In genomic region chr11:134170177-134170908, GRCh38 we compare ENCODE assay signal across 22 cellular contexts. TPM values are rescaled to one million over a fixed set of nuclear protein-coding genes. Genes with fewer than 3 reads are reported as not detected.
DNase-seq lines count a peak whose midpoint lies in the region; ATAC-seq and TF ChIP-seq lines count a peak whose summit lies in the region.
"Had no signal": no experiment of that assay in that cellular context is flagged by ENCODE, and none has a peak within 500 bp of the region (broad histone marks: within the 10 kb centered on the region; RNA-seq: fewer than 3 reads in every experiment).

No MANE protein-coding gene starts in this region.

- H3K9ac ChIP-seq in mesenchymal stem cell (ENCODE audit: low read length) (no peak overlapping the region), mesendoderm (ENCODE audit: low read length) (no peak overlapping the region)

- H3K79me1 ChIP-seq in mesenchymal stem cell (replicated peaks; ENCODE audit: low read length, poor library complexity, severe bottlenecking) (peaks cover 6% of the 10 kb centered on the region), mesendoderm (ENCODE audit: low read length) (no peaks in the 10 kb centered on the region)

- H2BK120ac ChIP-seq in mesenchymal stem cell (ENCODE audit: low read depth, low read length) (no peak overlapping the region), mesendoderm (ENCODE audit: low read depth, low read length) (no peak overlapping the region)

- no peak overlapping the region for H4K5ac ChIP-seq in mesendoderm (ENCODE audit: low read length)

- H3K4me3 ChIP-seq in LNCaP clone FGC (ENCODE audit: low read depth, low read length) (no peak overlapping the region), mesenchymal stem cell (ENCODE audit: insufficient read depth in 1 of 2, low read depth in 1 of 2, low read length in 2 of 2) (no peak overlapping the region), mesendoderm (ENCODE audit: low read length) (no peak overlapping the region)
- H3K4me3 ChIP-seq: GM12878, K562, PC-9, SJCRH30 had no signal

- no peak overlapping the region for H3K27ac ChIP-seq in mesenchymal stem cell (ENCODE audit: low read length, poor library complexity, severe bottlenecking)
- H3K27ac ChIP-seq in mesendoderm (ENCODE audit: low read depth, low read length), result no peak overlapping the region
- H3K27ac ChIP-seq: PC-9, SJCRH30 had no signal

- H3K36me3 Mint-ChIP-seq in endothelial cell (ENCODE audit: low read depth, unreplicated experiment), result peaks cover 86% of the 10 kb centered on the region
- peaks cover 83% of the 10 kb centered on the region for H3K36me3 Mint-ChIP-seq in activated T-helper 2 cell treated with anti-CD3 and anti-CD28 coated beads, Interferon-gamma antibody, Interleukin-2, Interleukin-4, amounts not matched to agents 10 μg/mL and 5 μg/mL and 100 μg/mL, durations not matched to agents 14 hours and 24 hours and 36 hours (ENCODE audit: low read depth)

- in situ Hi-C loops in Caki2 (cut with HindIII; ENCODE audit: low pct_unique_long_range_greater_than_20kb, low sequenced_read_pairs), result no loop called here

- peaks cover 23% of the 10 kb centered on the region for H3K9me3 Mint-ChIP-seq in endothelial cell (ENCODE audit: unreplicated experiment)
- no peaks in the 10 kb centered on the region for H3K9me3 Mint-ChIP-seq in activated T-helper 2 cell treated with anti-CD3 and anti-CD28 coated beads, Interferon-gamma antibody, Interleukin-2, Interleukin-4, amounts not matched to agents 10 μg/mL and 5 μg/mL and 100 μg/mL, durations not matched to agents 14 hours and 24 hours and 36 hours

- peaks cover 1% of the 10 kb centered on the region for H3K4me1 Mint-ChIP-seq in endothelial cell (ENCODE audit: unreplicated experiment)
- H3K4me1 Mint-ChIP-seq in activated T-helper 2 cell treated with anti-CD3 and anti-CD28 coated beads, Interferon-gamma antibody, Interleukin-2, Interleukin-4, amounts not matched to agents 10 μg/mL and 5 μg/mL and 100 μg/mL, durations not matched to agents 14 hours and 24 hours and 36 hours (ENCODE audit: low read depth), result no peaks in the 10 kb centered on the region

- H3K18ac ChIP-seq in mesenchymal stem cell (ENCODE audit: low read depth in 1 of 2, low read length in 2 of 2) (no peak overlapping the region), mesendoderm (ENCODE audit: low read length) (no peak overlapping the region)

- H4K8ac ChIP-seq in mesenchymal stem cell (ENCODE audit: low read length), result no peak overlapping the region
- H4K8ac ChIP-seq in mesendoderm (ENCODE audit: low read depth, low read length), result no peak overlapping the region

- H3K4me1 ChIP-seq in mesenchymal stem cell (ENCODE audit: control insufficient read depth, insufficient read depth, low read depth, low read length) (no peaks in the 10 kb centered on the region), mesendoderm (ENCODE audit: control insufficient read depth, low read depth, low read length) (no peaks in the 10 kb centered on the region)
- H3K4me1 ChIP-seq: SJCRH30 had no signal

- H3K4ac ChIP-seq in mesenchymal stem cell (ENCODE audit: low read depth in 1 of 2, low read length in 2 of 2) (no peak overlapping the region), mesendoderm (ENCODE audit: low read depth, low read length) (no peak overlapping the region)

- H2AK5ac ChIP-seq in mesenchymal stem cell (ENCODE audit: low read length, severe bottlenecking) (no peak overlapping the region), mesendoderm (ENCODE audit: low read length) (no peak overlapping the region)

- H2BK5ac ChIP-seq in mesenchymal stem cell (ENCODE audit: low read depth, low read length, poor library complexity, severe bottlenecking), result no peak overlapping the region
- no peak overlapping the region for H2BK5ac ChIP-seq in mesendoderm (ENCODE audit: low read length)

- no peak overlapping the region for H2BK12ac ChIP-seq in mesenchymal stem cell (ENCODE audit: low read length in 2 of 2)

- H3K27me3 ChIP-seq in mesenchymal stem cell (ENCODE audit: control insufficient read depth in 1 of 2, insufficient read depth in 1 of 2, low read length in 2 of 2), result no peaks in the 10 kb centered on the region
- peaks cover 1% of the 10 kb centered on the region for H3K27me3 ChIP-seq in mesendoderm (ENCODE audit: insufficient read depth, low read length, poor library complexity)
- H3K27me3 ChIP-seq: SJCRH30 had no signal

- H2AFZ ChIP-seq in mesenchymal stem cell (ENCODE audit: low read depth, low read length), result no peak overlapping the region
- H2AFZ ChIP-seq: PC-9 had no signal

- H3K56ac ChIP-seq in mesendoderm (ENCODE audit: low read length), result no peak overlapping the region

- peak overlapping the region; percentile 72 for H3K4me3 Mint-ChIP-seq in endothelial cell (ENCODE audit: unreplicated experiment)
- H3K4me3 Mint-ChIP-seq in activated T-helper 2 cell treated with anti-CD3 and anti-CD28 coated beads, Interferon-gamma antibody, Interleukin-2, Interleukin-4, amounts not matched to agents 10 μg/mL and 5 μg/mL and 100 μg/mL, durations not matched to agents 14 hours and 24 hours and 36 hours (ENCODE audit: low read depth), result no peak overlapping the region

- no peak overlapping the region for H2BK15ac ChIP-seq in mesenchymal stem cell (ENCODE audit: low read depth, poor library complexity, severe bottlenecking)
- no peak overlapping the region for H2BK15ac ChIP-seq in mesendoderm (replicated peaks; ENCODE audit: low read depth)

- H3K9me3 ChIP-seq in mesenchymal stem cell (ENCODE audit: control insufficient read depth, low read length), result no peaks in the 10 kb centered on the region

- DNase-seq in Caki2 (ENCODE audit: low read depth) (peak; percentile 1), LNCaP clone FGC (ENCODE audit: low read depth) (peak; percentile 10), endothelial cell (ENCODE audit: low spot score) (no peak), mesenchymal stem cell (peak; percentile 6), mesendoderm (no peak)
- DNase-seq in activated T-helper 2 cell treated with anti-CD3 and anti-CD28 coated beads, Interferon-gamma antibody, Interleukin-2, Interleukin-4, amounts not matched to agents 10 μg/mL and 5 μg/mL and 100 μg/mL, durations not matched to agents 14 hours and 24 hours and 36 hours (ENCODE audit: low spot score), result no peak
- DNase-seq: Kasumi-1; NCI-H1105 treated with DMSO at 0.1 percent for 48 hours; NCI-H146; NCI-H2029 treated with DMSO at 0.1 percent for 48 hours; NCI-H446 treated with DMSO at 0.1 percent for 48 hours; NCI-H526; NCI-H82; NK-92 treated with Interleukin-12 subunit alpha and Interleukin-12 subunit beta, amount 100 ng/mL, for 24 hours; PC-9; SJCRH30 had no signal

- H3K36me3 ChIP-seq in mesenchymal stem cell (ENCODE audit: control insufficient read depth in 1 of 2, insufficient read depth in 2 of 2, low read depth in 1 of 2, low read length in 2 of 2) (peaks cover 45 to 52% of the 10 kb centered on the region in 2 experiments), mesendoderm (ENCODE audit: control insufficient read depth, insufficient read depth, low read length) (peaks cover 35% of the 10 kb centered on the region)

- no peak for ATAC-seq in GM18870 (IDR thresholded peaks at IDR 0.05; ENCODE audit: unreplicated experiment)
- no peak for ATAC-seq in GM21390 (IDR thresholded peaks at IDR 0.05; ENCODE audit: unreplicated experiment)
- ATAC-seq: GM12878, K562, Right ventricle myocardium inferior, SK-N-SH treated with all-trans-retinoic acid at 6 μM for 48 hours had no signal

- H3K14ac ChIP-seq in mesenchymal stem cell (ENCODE audit: low read length in 2 of 2), result no peak overlapping the region

- 94% methylated on average over 6 of the region's 6 CpGs for WGBS in mesenchymal stem cell
- WGBS in mesendoderm (ENCODE audit: extremely low coverage, insufficient coverage, low lambda C conversion rate), result no CpG with 5 or more reads among the region's 6 CpGs

- TF ChIP-seq CTCF in LNCaP clone FGC (IDR thresholded peaks at IDR 0.05; ENCODE audit: control insufficient read depth, extremely low read depth, insufficient read depth) (no peak), endothelial cell (IDR thresholded peaks at IDR 0.05; ENCODE audit: unreplicated experiment) (no peak)

- H3K79me2 ChIP-seq in mesendoderm (ENCODE audit: control insufficient read depth, insufficient read depth, low read length), result no peaks in the 10 kb centered on the region

- H3K23ac ChIP-seq in mesenchymal stem cell (ENCODE audit: low read length in 2 of 2), result no peak overlapping the region
- H3K23ac ChIP-seq in mesendoderm (ENCODE audit: low read length), result no peak overlapping the region

- peaks cover 21% of the 10 kb centered on the region for H3K27me3 Mint-ChIP-seq in endothelial cell (ENCODE audit: unreplicated experiment)
- no peaks in the 10 kb centered on the region for H3K27me3 Mint-ChIP-seq in activated T-helper 2 cell treated with anti-CD3 and anti-CD28 coated beads, Interferon-gamma antibody, Interleukin-2, Interleukin-4, amounts not matched to agents 10 μg/mL and 5 μg/mL and 100 μg/mL, durations not matched to agents 14 hours and 24 hours and 36 hours (ENCODE audit: low read depth)

- H3K27ac Mint-ChIP-seq in endothelial cell (ENCODE audit: unreplicated experiment), result no peak overlapping the region
- H3K27ac Mint-ChIP-seq in activated T-helper 2 cell treated with anti-CD3 and anti-CD28 coated beads, Interferon-gamma antibody, Interleukin-2, Interleukin-4, amounts not matched to agents 10 μg/mL and 5 μg/mL and 100 μg/mL, durations not matched to agents 14 hours and 24 hours and 36 hours, result no peak overlapping the region

- H3K4me2 ChIP-seq in mesenchymal stem cell (ENCODE audit: low read length, poor library complexity, severe bottlenecking) (no peak overlapping the region), mesendoderm (ENCODE audit: low read length) (no peak overlapping the region)
- H3K4me2 ChIP-seq: PC-9 had no signal

- H4K91ac ChIP-seq in mesenchymal stem cell (ENCODE audit: low read length), result no peak overlapping the region

- intact Hi-C loops in activated T-helper 2 cell treated with anti-CD3 and anti-CD28 coated beads, Interferon-gamma antibody, Interleukin-2, Interleukin-4, amounts not matched to agents 10 μg/mL and 5 μg/mL and 100 μg/mL, durations not matched to agents 14 hours and 24 hours and 36 hours (cut with micrococcal nuclease), result no loop called here

RNA-seq across cellular contexts. Expression of gene NCAPD3, which starts 53.4 kb away (rescaled TPM):
- total RNA-seq in Caki2 (2014; rRNA removed; shearing (Covaris generic); ENCODE audit: low replicate concordance), result 13.4 and 14.1 TPM in 2 replicates
- 25.4 TPM for total RNA-seq in endothelial cell (ENCODE audit: unreplicated experiment)
- polyA plus RNA-seq in mesenchymal stem cell (2013, experiment 1 of 2), result 6.7 TPM
- polyA plus RNA-seq in mesenchymal stem cell (2013, experiment 2 of 2), result 6.5 TPM
- 98.2 and 99.9 TPM in 2 replicates for total RNA-seq in activated T-helper 2 cell treated with anti-CD3 and anti-CD28 coated beads, Interferon-gamma antibody, Interleukin-2, Interleukin-4, amounts not matched to agents 10 μg/mL and 5 μg/mL and 100 μg/mL, durations not matched to agents 14 hours and 24 hours and 36 hours
- polyA plus RNA-seq in mesendoderm (2013, experiment 1 of 2), result 24.9 TPM
- 24.8 TPM for polyA plus RNA-seq in mesendoderm (2013, experiment 2 of 2)

RNA-seq across cellular contexts. Expression of gene VPS26B, which starts 54.1 kb away (rescaled TPM):
- total RNA-seq in Caki2 (2014; rRNA removed; shearing (Covaris generic); ENCODE audit: low replicate concordance), result 9.0 and 11.5 TPM in 2 replicates
- 132 TPM for total RNA-seq in endothelial cell (ENCODE audit: unreplicated experiment)
- 35.7 TPM for polyA plus RNA-seq in mesenchymal stem cell (2013, experiment 1 of 2)
- polyA plus RNA-seq in mesenchymal stem cell (2013, experiment 2 of 2), result 35.5 TPM
- 41.7 and 43.8 TPM in 2 replicates for total RNA-seq in activated T-helper 2 cell treated with anti-CD3 and anti-CD28 coated beads, Interferon-gamma antibody, Interleukin-2, Interleukin-4, amounts not matched to agents 10 μg/mL and 5 μg/mL and 100 μg/mL, durations not matched to agents 14 hours and 24 hours and 36 hours
- polyA plus RNA-seq in mesendoderm (2013, experiment 1 of 2), result 15.2 TPM
- 14.9 TPM for polyA plus RNA-seq in mesendoderm (2013, experiment 2 of 2)

Comparison
In these comparisons a context has a peak if more than half of its experiments do, and no peak if none do; other contexts are left out.
1. DNase-seq: peak in Caki2 (single experiment), LNCaP clone FGC (single experiment) and mesenchymal stem cell (single experiment); none in endothelial cell (single experiment), activated T-helper 2 cell treated with anti-CD3 and anti-CD28 coated beads, Interferon-gamma antibody, Interleukin-2, Interleukin-4, amounts not matched to agents 10 μg/mL and 5 μg/mL and 100 μg/mL, durations not matched to agents 14 hours and 24 hours and 36 hours (single experiment) and mesendoderm (single experiment).